In the genomic region with DNA sequence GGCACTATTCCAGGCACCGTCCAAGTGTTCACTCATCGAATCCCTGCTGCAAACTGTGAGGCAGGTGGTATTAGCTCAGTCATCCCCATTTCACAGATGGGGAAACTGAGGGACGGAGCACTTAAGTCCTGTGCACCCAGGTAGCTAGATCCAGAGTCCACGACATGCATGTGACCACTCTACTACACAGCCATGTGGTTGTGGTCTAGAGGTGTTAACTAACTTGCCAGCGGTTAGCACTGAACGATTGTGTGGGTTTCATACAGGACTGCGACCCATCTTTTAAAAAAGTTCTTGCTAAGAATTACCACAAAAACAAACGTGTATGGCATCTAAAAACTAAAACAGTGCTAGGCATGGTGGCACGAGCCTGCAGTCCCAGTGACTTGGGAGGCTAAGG, we compare ENCODE assay signal across 14 cellular contexts. TPM values are rescaled to one million over a fixed set of nuclear protein-coding genes. Genes with fewer than 3 reads are reported as not detected.
DNase-seq lines count a peak whose midpoint lies in the region; ATAC-seq and TF ChIP-seq lines count a peak whose summit lies in the region.
"Had no signal": no experiment of that assay in that cellular context is flagged by ENCODE, and none has a peak within 500 bp of the region (broad histone marks: within the 10 kb centered on the region; RNA-seq: fewer than 3 reads in every experiment).

No MANE protein-coding gene starts in this region.

- peaks cover 13% of the 10 kb centered on the region for H3K9me3 Mint-ChIP-seq in activated CD4-positive, alpha-beta memory T cell treated with anti-CD3 and anti-CD28 coated beads for 36 hours
- peaks cover 7% of the 10 kb centered on the region for H3K9me3 Mint-ChIP-seq in WTC11

- no peak overlapping the region for H3K4me3 ChIP-seq in A673 (ENCODE audit: low read depth, low read length, poor library complexity, severe bottlenecking)
- H3K4me3 ChIP-seq: ovary had no signal

- intact Hi-C loops in activated CD4-positive, alpha-beta memory T cell treated with anti-CD3 and anti-CD28 coated beads for 36 hours (cut with micrococcal nuclease): no loop called here
- intact Hi-C loops in A673 (cut with micrococcal nuclease; ENCODE audit: unreplicated experiment): no loop called here

- no peak overlapping the region for H3K27ac ChIP-seq in A673 (ENCODE audit: low read depth, low read length, poor library complexity, severe bottlenecking)
- H3K27ac ChIP-seq: ovary had no signal

- H3K36me3 Mint-ChIP-seq in activated CD4-positive, alpha-beta memory T cell treated with anti-CD3 and anti-CD28 coated beads for 36 hours: peaks cover 17% of the 10 kb centered on the region
- no peaks in the 10 kb centered on the region for H3K36me3 Mint-ChIP-seq in WTC11

- no peaks in the 10 kb centered on the region for H3K27me3 ChIP-seq in A673 (replicated peaks; ENCODE audit: insufficient read depth, low read depth, low read length, poor library complexity)
- H3K27me3 ChIP-seq: ovary had no signal

- no peak overlapping the region for H3K27ac Mint-ChIP-seq in activated CD4-positive, alpha-beta memory T cell treated with anti-CD3 and anti-CD28 coated beads for 36 hours
- H3K27ac Mint-ChIP-seq in WTC11: no peak overlapping the region
- H3K27ac Mint-ChIP-seq: activated naive CD4-positive, alpha-beta T cell treated with anti-CD3 and anti-CD28 coated beads, Interleukin-2, amount 50 U/mL, for 72 hours had no signal

- H3K4me1 ChIP-seq in A673 (ENCODE audit: insufficient read depth, low read length, poor library complexity, severe bottlenecking): peaks cover 9% of the 10 kb centered on the region

- H3K27me3 Mint-ChIP-seq in activated CD4-positive, alpha-beta memory T cell treated with anti-CD3 and anti-CD28 coated beads for 36 hours: no peaks in the 10 kb centered on the region
- H3K27me3 Mint-ChIP-seq in WTC11 (ENCODE audit: low read depth): no peaks in the 10 kb centered on the region

- CTCF ChIA-PET in activated CD4-positive, alpha-beta memory T cell treated with anti-CD3 and anti-CD28 coated beads for 36 hours (lab: Charles Lee): no interaction called here
- CTCF ChIA-PET in WTC11 (lab: Charles Lee): no interaction called here
- CTCF ChIA-PET in A673 (lab: Charles Lee): no interaction called here

- no TSS peak for BruUV-seq in A673 (replicated peaks; lab: Mats Ljungman, UMichigan)

- H3K36me3 ChIP-seq in A673 (ENCODE audit: insufficient read depth, low read length, poor library complexity, severe bottlenecking): no peaks in the 10 kb centered on the region
- H3K36me3 ChIP-seq: ovary had no signal

- DNase-seq in GM13977 (ENCODE audit: low spot score) (peak; percentile 36), WTC11 (ENCODE audit: low spot score) (no peak), HuH-7 (ENCODE audit: low spot score) (no peak), A673 (ENCODE audit: low spot score) (no peak), NCI-H1105 treated with DMSO at 0.1 percent for 48 hours (lab: John Stamatoyannopoulos, UW) (no peak)
- peak; percentile 10 for DNase-seq in activated CD4-positive, alpha-beta memory T cell treated with anti-CD3 and anti-CD28 coated beads for 36 hours
- DNase-seq: cerebellar nuclear complex, Karpas-422, mammary epithelial cell, NCI-H2171, ovary had no signal

- H3K4me3 Mint-ChIP-seq in activated CD4-positive, alpha-beta memory T cell treated with anti-CD3 and anti-CD28 coated beads for 36 hours: no peak overlapping the region
- H3K4me3 Mint-ChIP-seq in WTC11: no peak overlapping the region

- POLR2A ChIA-PET in activated CD4-positive, alpha-beta memory T cell treated with anti-CD3 and anti-CD28 coated beads for 36 hours (lab: Charles Lee): no interaction called here
- POLR2A ChIA-PET in WTC11 (lab: Charles Lee): no interaction called here
- POLR2A ChIA-PET in A673 (lab: Charles Lee; ENCODE audit: low non-redundant PET): no interaction called here

- in situ Hi-C loops in GM13977 (cut with MboI; ENCODE audit: low pct_unique_long_range_greater_than_20kb, low sequenced_read_pairs, unreplicated experiment): no loop called here

- peaks cover 2% of the 10 kb centered on the region for H3K4me1 Mint-ChIP-seq in activated CD4-positive, alpha-beta memory T cell treated with anti-CD3 and anti-CD28 coated beads for 36 hours (ENCODE audit: low read depth)
- H3K4me1 Mint-ChIP-seq in WTC11: no peaks in the 10 kb centered on the region

- TF ChIP-seq CTCF in GM13977 (IDR thresholded peaks at IDR 0.05; ENCODE audit: extremely low read depth, insufficient read depth, missing control alignments): no peak
- no peak for TF ChIP-seq CTCF in WTC11 (IDR thresholded peaks at IDR 0.05)
- TF ChIP-seq CTCF in A673 (conservative IDR thresholded peaks at IDR 0.05; ENCODE audit: low read depth, low read length): no peak

- ATAC-seq in GM19397 (IDR thresholded peaks at IDR 0.05; ENCODE audit: unreplicated experiment) (peak; percentile 53), HG02870 (IDR thresholded peaks at IDR 0.05; ENCODE audit: unreplicated experiment) (peak; percentile 87), WTC11 (no peak)

- no peaks in the 10 kb centered on the region for H3K9me3 ChIP-seq in A673 (ENCODE audit: low read depth, low read length, poor library complexity, severe bottlenecking)
- H3K9me3 ChIP-seq: ovary had no signal

TF ChIP-seq in WTC11, 78 proteins besides CTCF, POLR2A, EP300 and RAD21 (continues in another document):
- TF ChIP-seq SMAD4 (CRISPR knock-in tag; IDR thresholded peaks at IDR 0.05) (no peak), NR2C2 (CRISPR knock-in tag; IDR thresholded peaks at IDR 0.05) (no peak)
- TF ChIP-seq, protein P1, sequence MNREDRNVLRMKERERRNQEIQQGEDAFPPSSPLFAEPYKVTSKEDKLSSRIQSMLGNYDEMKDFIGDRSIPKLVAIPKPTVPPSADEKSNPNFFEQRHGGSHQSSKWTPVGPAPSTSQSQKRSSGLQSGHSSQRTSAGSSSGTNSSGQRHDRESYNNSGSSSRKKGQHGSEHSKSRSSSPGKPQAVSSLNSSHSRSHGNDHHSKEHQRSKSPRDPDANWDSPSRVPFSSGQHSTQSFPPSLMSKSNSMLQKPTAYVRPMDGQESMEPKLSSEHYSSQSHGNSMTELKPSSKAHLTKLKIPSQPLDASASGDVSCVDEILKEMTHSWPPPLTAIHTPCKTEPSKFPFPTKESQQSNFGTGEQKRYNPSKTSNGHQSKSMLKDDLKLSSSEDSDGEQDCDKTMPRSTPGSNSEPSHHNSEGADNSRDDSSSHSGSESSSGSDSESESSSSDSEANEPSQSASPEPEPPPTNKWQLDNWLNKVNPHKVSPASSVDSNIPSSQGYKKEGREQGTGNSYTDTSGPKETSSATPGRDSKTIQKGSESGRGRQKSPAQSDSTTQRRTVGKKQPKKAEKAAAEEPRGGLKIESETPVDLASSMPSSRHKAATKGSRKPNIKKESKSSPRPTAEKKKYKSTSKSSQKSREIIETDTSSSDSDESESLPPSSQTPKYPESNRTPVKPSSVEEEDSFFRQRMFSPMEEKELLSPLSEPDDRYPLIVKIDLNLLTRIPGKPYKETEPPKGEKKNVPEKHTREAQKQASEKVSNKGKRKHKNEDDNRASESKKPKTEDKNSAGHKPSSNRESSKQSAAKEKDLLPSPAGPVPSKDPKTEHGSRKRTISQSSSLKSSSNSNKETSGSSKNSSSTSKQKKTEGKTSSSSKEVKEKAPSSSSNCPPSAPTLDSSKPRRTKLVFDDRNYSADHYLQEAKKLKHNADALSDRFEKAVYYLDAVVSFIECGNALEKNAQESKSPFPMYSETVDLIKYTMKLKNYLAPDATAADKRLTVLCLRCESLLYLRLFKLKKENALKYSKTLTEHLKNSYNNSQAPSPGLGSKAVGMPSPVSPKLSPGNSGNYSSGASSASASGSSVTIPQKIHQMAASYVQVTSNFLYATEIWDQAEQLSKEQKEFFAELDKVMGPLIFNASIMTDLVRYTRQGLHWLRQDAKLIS (CRISPR knock-in tag; IDR thresholded peaks at IDR 0.05; ENCODE audit: borderline replicate concordance): no peak
- TF ChIP-seq, protein P2, sequence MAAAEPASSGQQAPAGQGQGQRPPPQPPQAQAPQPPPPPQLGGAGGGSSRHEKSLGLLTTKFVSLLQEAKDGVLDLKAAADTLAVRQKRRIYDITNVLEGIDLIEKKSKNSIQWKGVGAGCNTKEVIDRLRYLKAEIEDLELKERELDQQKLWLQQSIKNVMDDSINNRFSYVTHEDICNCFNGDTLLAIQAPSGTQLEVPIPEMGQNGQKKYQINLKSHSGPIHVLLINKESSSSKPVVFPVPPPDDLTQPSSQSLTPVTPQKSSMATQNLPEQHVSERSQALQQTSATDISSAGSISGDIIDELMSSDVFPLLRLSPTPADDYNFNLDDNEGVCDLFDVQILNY (CRISPR knock-in tag; IDR thresholded peaks at IDR 0.05): no peak
- TF ChIP-seq, protein P3, sequence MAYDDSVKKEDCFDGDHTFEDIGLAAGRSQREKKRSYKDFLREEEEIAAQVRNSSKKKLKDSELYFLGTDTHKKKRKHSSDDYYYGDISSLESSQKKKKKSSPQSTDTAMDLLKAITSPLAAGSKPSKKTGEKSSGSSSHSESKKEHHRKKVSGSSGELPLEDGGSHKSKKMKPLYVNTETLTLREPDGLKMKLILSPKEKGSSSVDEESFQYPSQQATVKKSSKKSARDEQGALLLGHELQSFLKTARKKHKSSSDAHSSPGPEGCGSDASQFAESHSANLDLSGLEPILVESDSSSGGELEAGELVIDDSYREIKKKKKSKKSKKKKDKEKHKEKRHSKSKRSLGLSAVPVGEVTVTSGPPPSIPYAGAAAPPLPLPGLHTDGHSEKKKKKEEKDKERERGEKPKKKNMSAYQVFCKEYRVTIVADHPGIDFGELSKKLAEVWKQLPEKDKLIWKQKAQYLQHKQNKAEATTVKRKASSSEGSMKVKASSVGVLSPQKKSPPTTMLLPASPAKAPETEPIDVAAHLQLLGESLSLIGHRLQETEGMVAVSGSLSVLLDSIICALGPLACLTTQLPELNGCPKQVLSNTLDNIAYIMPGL (CRISPR knock-in tag; IDR thresholded peaks at IDR 0.05): no peak
- TF ChIP-seq, protein P4, sequence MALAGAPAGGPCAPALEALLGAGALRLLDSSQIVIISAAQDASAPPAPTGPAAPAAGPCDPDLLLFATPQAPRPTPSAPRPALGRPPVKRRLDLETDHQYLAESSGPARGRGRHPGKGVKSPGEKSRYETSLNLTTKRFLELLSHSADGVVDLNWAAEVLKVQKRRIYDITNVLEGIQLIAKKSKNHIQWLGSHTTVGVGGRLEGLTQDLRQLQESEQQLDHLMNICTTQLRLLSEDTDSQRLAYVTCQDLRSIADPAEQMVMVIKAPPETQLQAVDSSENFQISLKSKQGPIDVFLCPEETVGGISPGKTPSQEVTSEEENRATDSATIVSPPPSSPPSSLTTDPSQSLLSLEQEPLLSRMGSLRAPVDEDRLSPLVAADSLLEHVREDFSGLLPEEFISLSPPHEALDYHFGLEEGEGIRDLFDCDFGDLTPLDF (CRISPR knock-in tag; IDR thresholded peaks at IDR 0.05): no peak

RNA-seq across cellular contexts. Expression of a gene that starts 16.2 kb away (rescaled TPM):
- under 1 TPM; 0.57 to 0.82 TPM for total RNA-seq in activated CD4-positive, alpha-beta memory T cell treated with anti-CD3 and anti-CD28 coated beads for 36 hours
- total RNA-seq in WTC11 (2021) (0.53 to 0.87 TPM (median 0.57 TPM) in 3 replicates), A673 (2021) (1.1 and 1.3 TPM in 2 replicates)

RNA-seq across cellular contexts. Expression of a gene that starts 34.2 kb away (rescaled TPM):
- total RNA-seq in activated CD4-positive, alpha-beta memory T cell treated with anti-CD3 and anti-CD28 coated beads for 36 hours: 10 to 100 TPM; 26.0 to 26.6 TPM
- total RNA-seq in WTC11 (2021) (25.8 to 28.6 TPM (median 27.7 TPM) in 3 replicates), A673 (2021) (19.2 and 21.3 TPM in 2 replicates)

RNA-seq across cellular contexts. Expression of a gene that starts 34.4 kb away (rescaled TPM):
- 10 to 100 TPM; 31.3 to 31.5 TPM for total RNA-seq in activated CD4-positive, alpha-beta memory T cell treated with anti-CD3 and anti-CD28 coated beads for 36 hours
- total RNA-seq in WTC11 (2021) (39.9 to 41.4 TPM (median 40.4 TPM) in 3 replicates), A673 (2021) (46.1 and 48.3 TPM in 2 replicates)

Comparison
In these comparisons a context has a peak if more than half of its experiments do, and no peak if none do; other contexts are left out.
1. DNase-seq: peak in GM13977 (single experiment) and activated CD4-positive, alpha-beta memory T cell treated with anti-CD3 and anti-CD28 coated beads for 36 hours (single experiment); none in WTC11 (single experiment), HuH-7 (single experiment), A673 (single experiment) and NCI-H1105 treated with DMSO at 0.1 percent for 48 hours (single experiment).